ENCODE assay signal across 23 cellular contexts in genomic region chr10:13589316-13589715, GRCh38. TPM values are rescaled to one million over a fixed set of nuclear protein-coding genes. Genes with fewer than 3 reads are reported as not detected.
A peak's percentile ranks its signal among the peaks of the same experiment; 100 is the strongest.
DNase-seq lines count a peak whose midpoint lies in the region; ATAC-seq and TF ChIP-seq lines count a peak whose summit lies in the region.
"Had no signal": no experiment of that assay in that cellular context is flagged by ENCODE, and none has a peak within 500 bp of the region (broad histone marks: within the 10 kb centered on the region; RNA-seq: fewer than 3 reads in every experiment).

No MANE protein-coding gene starts in this region.

- TF ChIP-seq CTCF in OCI-LY7 (conservative IDR thresholded peaks at IDR 0.05; ENCODE audit: low read length) (peak; percentile 51), endodermal cell (conservative IDR thresholded peaks at IDR 0.05) (peak; percentile 57), osteoblast (IDR thresholded peaks at IDR 0.05; ENCODE audit: extremely low read depth, low read depth, low read length) (peak; percentile 27)

- no peaks in the 10 kb centered on the region for H3K9me3 Mint-ChIP-seq in endodermal cell
- H3K9me3 Mint-ChIP-seq: activated naive CD8-positive, alpha-beta T cell treated with anti-CD3 and anti-CD28 coated beads, Interleukin-2, amount 10 ng/mL, durations not matched to agents 7 days and 5 days; CD8-positive, alpha-beta memory T cell; T-helper 2 cell treated with Interferon-gamma antibody and Interleukin-4, amounts not matched to agents 5 μg/mL and 100 μg/mL, for 36 hours had no signal

- POLR2A ChIA-PET in OCI-LY7 (lab: Charles Lee): no interaction called here

- peak; percentile 21 for DNase-seq in DMS53 (lab: John Stamatoyannopoulos, UW)
- no peak for DNase-seq in DMS53 treated with DMSO at 0.1 percent for 48 hours (lab: John Stamatoyannopoulos, UW; ENCODE audit: unreplicated experiment)
- DNase-seq in OCI-LY7 (ENCODE audit: low spot score): no peak
- no peak for DNase-seq in endodermal cell
- DNase-seq in osteoblast (ENCODE audit: insufficient read length, low spot score, missing footprints): no peak
- DNase-seq: activated CD4-positive, alpha-beta T cell treated with anti-CD3 and anti-CD28 coated beads for 1 hour; activated CD8-positive, alpha-beta memory T cell treated with anti-CD3 and anti-CD28 coated beads, Interleukin-2, amount 50 U/mL, for 4 hours; activated naive CD8-positive, alpha-beta T cell treated with anti-CD3 and anti-CD28 coated beads, Interleukin-2, amount 10 ng/mL, durations not matched to agents 7 days and 5 days; CD8-positive, alpha-beta memory T cell; central memory CD4-positive, alpha-beta T cell; HCEC 1CT; mammary epithelial cell; NCI-H1092; NCI-H2107; NCI-H774; stimulated activated CD4-positive, alpha-beta T cell treated with anti-CD3 and anti-CD28 coated beads, Interleukin-4, amount 100 ng/mL, for 4 hours had no signal

- CTCF ChIA-PET in OCI-LY7 (lab: Charles Lee; ENCODE audit: unreplicated experiment): no interaction called here

- 80 to 88% methylated on average over 1 of the region's 1 CpG for WGBS in endodermal cell (ENCODE audit: insufficient coverage in 1 of 2, insufficient read length in 1 of 2), 2 experiments

- H3K36me3 ChIP-seq in OCI-LY7 (ENCODE audit: insufficient read depth, low read length): 0 out of 2 replicates have a peak, but pooled peaks cover 11% of the 10 kb centered on the region
- H3K36me3 ChIP-seq in endodermal cell (ENCODE audit: control insufficient read depth, insufficient read depth, low read length): peaks cover 5% of the 10 kb centered on the region
- H3K36me3 ChIP-seq in osteoblast (ENCODE audit: insufficient read depth, low read length): peaks cover 9% of the 10 kb centered on the region

- peaks cover 3% of the 10 kb centered on the region for H3K27me3 Mint-ChIP-seq in endodermal cell (ENCODE audit: insufficient read depth)
- H3K27me3 Mint-ChIP-seq: activated naive CD8-positive, alpha-beta T cell treated with anti-CD3 and anti-CD28 coated beads, Interleukin-2, amount 10 ng/mL, durations not matched to agents 7 days and 5 days had no signal

- H3K4me2 ChIP-seq in OCI-LY7 (ENCODE audit: low read length) (no peak overlapping the region), osteoblast (ENCODE audit: insufficient read depth, low read length) (no peak overlapping the region)

- no TSS peak for BruUV-seq in OCI-LY7 (replicated peaks; lab: Mats Ljungman, UMichigan)

- no peak overlapping the region for H3K9ac ChIP-seq in endodermal cell (ENCODE audit: extremely low read depth, low read length, poor library complexity, severe bottlenecking)

- H2AFZ ChIP-seq in OCI-LY7 (ENCODE audit: low read length) (no peak overlapping the region), osteoblast (ENCODE audit: low read length) (no peak overlapping the region)

- H3K4me3 ChIP-seq in OCI-LY7 (ENCODE audit: low read depth, low read length, poor library complexity, severe bottlenecking) (no peak overlapping the region), endodermal cell (ENCODE audit: low read length) (no peak overlapping the region), osteoblast (ENCODE audit: insufficient read depth, low read length) (no peak overlapping the region)

- H3K4me1 ChIP-seq in OCI-LY7 (ENCODE audit: insufficient read depth, low read length, poor library complexity, severe bottlenecking): peaks cover 11% of the 10 kb centered on the region
- H3K4me1 ChIP-seq in endodermal cell (ENCODE audit: control insufficient read depth, insufficient read depth, low read length): no peaks in the 10 kb centered on the region
- peaks cover 24% of the 10 kb centered on the region for H3K4me1 ChIP-seq in osteoblast (ENCODE audit: insufficient read depth, low read length)

- no peak overlapping the region for H3K27ac Mint-ChIP-seq in endodermal cell
- H3K27ac Mint-ChIP-seq: activated naive CD8-positive, alpha-beta T cell treated with anti-CD3 and anti-CD28 coated beads, Interleukin-2, amount 10 ng/mL, durations not matched to agents 7 days and 5 days had no signal

- intact Hi-C loops in OCI-LY7 (cut with micrococcal nuclease; ENCODE audit: unreplicated experiment): no loop called here

- peaks cover 7% of the 10 kb centered on the region for H3K4me1 Mint-ChIP-seq in endodermal cell

- no peaks in the 10 kb centered on the region for H3K9me2 ChIP-seq in OCI-LY7 (ENCODE audit: insufficient read depth, low read length)

- H3K27ac ChIP-seq in OCI-LY7 (ENCODE audit: low read depth, low read length, poor library complexity, severe bottlenecking): no peak overlapping the region
- no peak overlapping the region for H3K27ac ChIP-seq in endodermal cell (ENCODE audit: low read depth, low read length)
- no peak overlapping the region for H3K27ac ChIP-seq in osteoblast (ENCODE audit: low read depth, low read length)
- H3K27ac ChIP-seq: 22Rv1, neutrophil had no signal

- ATAC-seq in HG03354 (IDR thresholded peaks at IDR 0.05; ENCODE audit: poor library complexity, severe bottlenecking, unreplicated experiment) (no peak), HG03520 (IDR thresholded peaks at IDR 0.05; ENCODE audit: unreplicated experiment) (no peak), GM18517 (IDR thresholded peaks at IDR 0.05; ENCODE audit: unreplicated experiment) (no peak)
- ATAC-seq: Right ventricle myocardium inferior had no signal

- H3K36me3 Mint-ChIP-seq in endodermal cell (ENCODE audit: low read depth): peaks cover 6% of the 10 kb centered on the region

- H3K9me3 ChIP-seq in OCI-LY7 (ENCODE audit: low read length) (no peaks in the 10 kb centered on the region), endodermal cell (ENCODE audit: control insufficient read depth, low read length) (no peaks in the 10 kb centered on the region), osteoblast (ENCODE audit: low read depth, low read length) (no peaks in the 10 kb centered on the region)
- H3K9me3 ChIP-seq: neutrophil had no signal

- H3K79me2 ChIP-seq in OCI-LY7 (ENCODE audit: insufficient read depth, low read depth, low read length) (no peaks in the 10 kb centered on the region; the same call in 1 of the 2 replicates), osteoblast (ENCODE audit: insufficient read depth, low read length) (peaks cover 55% of the 10 kb centered on the region)

- no peaks in the 10 kb centered on the region for H3K27me3 ChIP-seq in endodermal cell (ENCODE audit: control insufficient read depth, insufficient read depth, low read length, poor library complexity, severe bottlenecking)
- peaks cover 3% of the 10 kb centered on the region for H3K27me3 ChIP-seq in osteoblast (ENCODE audit: insufficient read depth, low read length)

- no peak overlapping the region for H3K4me3 Mint-ChIP-seq in endodermal cell

- no peaks in the 10 kb centered on the region for H4K20me1 ChIP-seq in OCI-LY7 (ENCODE audit: insufficient read depth, low read length)
- peaks cover 10% of the 10 kb centered on the region for H4K20me1 ChIP-seq in osteoblast (ENCODE audit: insufficient read depth, low read length)

RNA-seq across cellular contexts. Expression of gene PRPF18, which starts 2.6 kb away (rescaled TPM):
- 21.1 and 32.4 TPM in 2 replicates for total RNA-seq in OCI-LY7 (2014; rRNA removed; shearing (Covaris generic))
- total RNA-seq in OCI-LY7 (2022) (23.3 and 24.1 TPM in 2 replicates), endodermal cell (10 to 100 TPM; 19.1 to 20.4 TPM), osteoblast (30.1 and 39.8 TPM in 2 replicates)
- polyA plus RNA-seq in endodermal cell (2013, experiment 1 of 2): 18.0 TPM
- polyA plus RNA-seq in endodermal cell (2013, experiment 2 of 2): 19.6 TPM
